Comparison of ENCODE assay signal across 8 cellular contexts in genomic region chr11:93784935-93785360, GRCh38. TPM values are rescaled to one million over a fixed set of nuclear protein-coding genes. Genes with fewer than 3 reads are reported as not detected.
A peak's percentile ranks its signal among the peaks of the same experiment; 100 is the strongest.
DNase-seq lines count a peak whose midpoint lies in the region; ATAC-seq and TF ChIP-seq lines count a peak whose summit lies in the region.

No MANE protein-coding gene starts in this region.

- no peaks in the 10 kb centered on the region for H3K27me3 Mint-ChIP-seq in activated naive CD8-positive, alpha-beta T cell treated with anti-CD3 and anti-CD28 coated beads, Interleukin-2, amount 10 ng/mL, durations not matched to agents 7 days and 5 days
- no peaks in the 10 kb centered on the region for H3K27me3 Mint-ChIP-seq in stimulated activated naive CD8-positive, alpha-beta T cell treated with anti-CD3 and anti-CD28 coated beads, Interleukin-15, amount 100 ng/mL, for 72 hours

- H3K27ac Mint-ChIP-seq in activated naive CD8-positive, alpha-beta T cell treated with anti-CD3 and anti-CD28 coated beads, Interleukin-2, amount 10 ng/mL, durations not matched to agents 7 days and 5 days = peak overlapping the region; percentile 92
- peak overlapping the region; percentile 93 to 96 for H3K27ac Mint-ChIP-seq in stimulated activated naive CD8-positive, alpha-beta T cell treated with anti-CD3 and anti-CD28 coated beads, Interleukin-15, amount 100 ng/mL, for 72 hours

- H3K4me3 Mint-ChIP-seq in activated naive CD8-positive, alpha-beta T cell treated with anti-CD3 and anti-CD28 coated beads, Interleukin-2, amount 10 ng/mL, durations not matched to agents 7 days and 5 days = peak overlapping the region; percentile 97
- peak overlapping the region; percentile 92 to 100 for H3K4me3 Mint-ChIP-seq in stimulated activated naive CD8-positive, alpha-beta T cell treated with anti-CD3 and anti-CD28 coated beads, Interleukin-15, amount 100 ng/mL, for 72 hours

- ATAC-seq in GM21381 (IDR thresholded peaks at IDR 0.05; ENCODE audit: unreplicated experiment) (peak; percentile 30), HG03571 (IDR thresholded peaks at IDR 0.05; ENCODE audit: unreplicated experiment) (peak; percentile 24)
- ATAC-seq in activated naive CD8-positive, alpha-beta T cell treated with anti-CD3 and anti-CD28 coated beads, Interleukin-2, amount 10 ng/mL, durations not matched to agents 7 days and 5 days (ENCODE audit: low read depth) = peak; percentile 15
- peak; percentile 50 for ATAC-seq in stimulated activated naive CD8-positive, alpha-beta T cell treated with anti-CD3 and anti-CD28 coated beads, Interleukin-15, amount 100 ng/mL, for 72 hours

- POLR2A ChIA-PET in activated naive CD8-positive, alpha-beta T cell treated with anti-CD3 and anti-CD28 coated beads, Interleukin-2, amount 10 ng/mL, durations not matched to agents 7 days and 5 days (lab: Charles Lee) = interaction anchor here (0.8 to 1.1 kb wide), 2 partner anchors 20 to 43 kb away, joined by 3 read pairs; partner anchors contain the start of gene C11orf54

- no peak for TF ChIP-seq CTCF in GM12865 (IDR thresholded peaks at IDR 0.05; ENCODE audit: insufficient read depth, low read depth, low read length, missing control alignments)

- DNase-seq in GM12865 (ENCODE audit: low read depth) (peak; percentile 46), iPS-NIHi7 (ENCODE audit: extremely low spot score) (peak; percentile 23), H4 (ENCODE audit: low spot score) (no peak), OCI-M1 (lab: John Stamatoyannopoulos, UW) (no peak)
- no peak for DNase-seq in activated naive CD8-positive, alpha-beta T cell treated with anti-CD3 and anti-CD28 coated beads, Interleukin-2, amount 10 ng/mL, durations not matched to agents 7 days and 5 days
- DNase-seq in stimulated activated naive CD8-positive, alpha-beta T cell treated with anti-CD3 and anti-CD28 coated beads, Interleukin-15, amount 100 ng/mL, for 72 hours = no peak

- H3K4me3 ChIP-seq in GM12865 (ENCODE audit: low read depth, low read length) = peak overlapping the region; percentile 96

- peaks cover 22% of the 10 kb centered on the region for H3K36me3 Mint-ChIP-seq in activated naive CD8-positive, alpha-beta T cell treated with anti-CD3 and anti-CD28 coated beads, Interleukin-2, amount 10 ng/mL, durations not matched to agents 7 days and 5 days

- H3K9me3 Mint-ChIP-seq in activated naive CD8-positive, alpha-beta T cell treated with anti-CD3 and anti-CD28 coated beads, Interleukin-2, amount 10 ng/mL, durations not matched to agents 7 days and 5 days = no peaks in the 10 kb centered on the region
- H3K9me3 Mint-ChIP-seq in stimulated activated naive CD8-positive, alpha-beta T cell treated with anti-CD3 and anti-CD28 coated beads, Interleukin-15, amount 100 ng/mL, for 72 hours = no peaks in the 10 kb centered on the region

- peaks cover 33% of the 10 kb centered on the region for H3K4me1 Mint-ChIP-seq in activated naive CD8-positive, alpha-beta T cell treated with anti-CD3 and anti-CD28 coated beads, Interleukin-2, amount 10 ng/mL, durations not matched to agents 7 days and 5 days
- peaks cover 44% of the 10 kb centered on the region for H3K4me1 Mint-ChIP-seq in stimulated activated naive CD8-positive, alpha-beta T cell treated with anti-CD3 and anti-CD28 coated beads, Interleukin-15, amount 100 ng/mL, for 72 hours

RNA-seq across cellular contexts. Expression of gene MED17, which starts 0.9 kb away (rescaled TPM):
- 10 to 100 TPM; 43.0 to 44.8 TPM for total RNA-seq in activated naive CD8-positive, alpha-beta T cell treated with anti-CD3 and anti-CD28 coated beads, Interleukin-2, amount 10 ng/mL, durations not matched to agents 7 days and 5 days
- 21.4 and 30.5 TPM in 2 replicates for total RNA-seq in H4 (2014; rRNA removed; shearing (Covaris generic))

RNA-seq across cellular contexts. Expression of gene C11orf54, which starts 43.5 kb away (rescaled TPM):
- total RNA-seq in activated naive CD8-positive, alpha-beta T cell treated with anti-CD3 and anti-CD28 coated beads, Interleukin-2, amount 10 ng/mL, durations not matched to agents 7 days and 5 days = 10 to 100 TPM; 20.6 to 29.2 TPM
- total RNA-seq in H4 (2014; rRNA removed; shearing (Covaris generic)) = 8.6 and 14.3 TPM in 2 replicates

RNA-seq across cellular contexts. Expression of gene TAF1D, which starts 43.7 kb away (rescaled TPM):
- total RNA-seq in activated naive CD8-positive, alpha-beta T cell treated with anti-CD3 and anti-CD28 coated beads, Interleukin-2, amount 10 ng/mL, durations not matched to agents 7 days and 5 days = 100 to 1,000 TPM; 172 to 178 TPM
- 107 and 114 TPM in 2 replicates for total RNA-seq in H4 (2014; rRNA removed; shearing (Covaris generic))

Comparison
In these comparisons a context has a peak if more than half of its experiments do, and no peak if none do; other contexts are left out.
1. DNase-seq: peak in GM12865 (single experiment) and iPS-NIHi7 (single experiment); none in activated naive CD8-positive, alpha-beta T cell treated with anti-CD3 and anti-CD28 coated beads, Interleukin-2, amount 10 ng/mL, durations not matched to agents 7 days and 5 days (single experiment), stimulated activated naive CD8-positive, alpha-beta T cell treated with anti-CD3 and anti-CD28 coated beads, Interleukin-15, amount 100 ng/mL, for 72 hours (0 of 2), H4 (single experiment) and OCI-M1 (single experiment).
2. Peak in every context shown above with its lines, with median percentiles within 50 percentile points of each other: ATAC-seq.